ENCODE assay signal across 19 cellular contexts in the genomic region with DNA sequence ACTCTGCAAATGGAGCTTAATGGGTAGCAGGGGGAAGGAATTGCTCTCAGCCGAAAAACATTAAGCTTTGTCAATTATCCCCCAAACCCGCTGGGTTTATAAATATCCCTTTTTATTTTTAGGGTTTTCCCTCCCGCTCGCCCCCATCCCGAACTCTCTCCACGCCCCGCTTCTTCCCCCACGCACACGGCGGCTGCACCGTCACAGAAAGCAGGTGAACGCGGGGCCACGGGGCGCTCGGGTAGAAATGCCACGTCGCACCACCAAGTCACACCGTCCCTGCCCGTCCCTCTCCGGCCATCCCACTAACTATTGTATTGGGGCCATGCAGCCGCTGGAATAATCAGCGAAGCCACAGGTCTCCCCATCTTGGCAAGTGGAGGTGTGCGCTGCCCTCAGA.
"Had no signal": no experiment of that assay in that cellular context is flagged by ENCODE, and none has a peak within 500 bp of the region (broad histone marks: within the 10 kb centered on the region; RNA-seq: fewer than 3 reads in every experiment).

No MANE protein-coding gene starts in this region.

- H3K27ac ChIP-seq: cardiac muscle cell, hepatocyte, neutrophil, right atrium auricular region, tibial nerve, uterus had no signal

- H3K4me2 ChIP-seq: hepatocyte had no signal

- H3K9me3 Mint-ChIP-seq: activated CD4-positive, alpha-beta memory T cell treated with anti-CD3 and anti-CD28 coated beads for 36 hours; activated naive CD8-positive, alpha-beta T cell treated with anti-CD3 and anti-CD28 coated beads for 36 hours; activated T-helper 1 cell treated with anti-CD3 and anti-CD28 coated beads, Interleukin-12 subunit alpha, Interleukin-12 subunit beta, Interleukin-2, Interleukin-4 antibody, amounts not matched to agents 30 ng/mL and 10 ng/mL and 1 ng/mL, durations not matched to agents 14 hours and 24 hours and 36 hours; stimulated activated naive CD8-positive, alpha-beta T cell treated with anti-CD3 and anti-CD28 coated beads, Interleukin-15, Interleukin-2, amounts not matched to agents 100 ng/mL and 50 ng/mL, for 24 hours had no signal

- ATAC-seq: activated CD4-positive, alpha-beta T cell treated with anti-CD3 and anti-CD28 coated beads for 36 hours; left cardiac atrium had no signal

- H3K36me3 Mint-ChIP-seq: activated CD4-positive, alpha-beta memory T cell treated with anti-CD3 and anti-CD28 coated beads for 36 hours; activated naive CD8-positive, alpha-beta T cell treated with anti-CD3 and anti-CD28 coated beads for 36 hours had no signal

- H3K36me3 ChIP-seq: cardiac muscle cell, neutrophil, right atrium auricular region, tibial nerve, uterus had no signal

- H3K4me3 ChIP-seq: cardiac muscle cell, hepatocyte, lung, right atrium auricular region, tibial nerve, uterus had no signal

- H3K9me3 ChIP-seq: neutrophil, right atrium auricular region, tibial nerve, uterus had no signal

- H3K4me3 Mint-ChIP-seq: activated CD4-positive, alpha-beta memory T cell treated with anti-CD3 and anti-CD28 coated beads for 36 hours; activated CD4-positive, alpha-beta T cell treated with anti-CD3 and anti-CD28 coated beads for 36 hours; activated naive CD8-positive, alpha-beta T cell treated with anti-CD3 and anti-CD28 coated beads for 36 hours; activated T-helper 1 cell treated with anti-CD3 and anti-CD28 coated beads, Interleukin-12 subunit alpha, Interleukin-12 subunit beta, Interleukin-2, Interleukin-4 antibody, amounts not matched to agents 30 ng/mL and 10 ng/mL and 1 ng/mL, durations not matched to agents 14 hours and 24 hours and 36 hours; stimulated activated naive CD8-positive, alpha-beta T cell treated with anti-CD3 and anti-CD28 coated beads, Interleukin-15, Interleukin-2, amounts not matched to agents 100 ng/mL and 50 ng/mL, for 24 hours had no signal

- H3K27ac Mint-ChIP-seq: activated CD4-positive, alpha-beta memory T cell treated with anti-CD3 and anti-CD28 coated beads for 36 hours; activated CD4-positive, alpha-beta T cell treated with anti-CD3 and anti-CD28 coated beads for 36 hours; activated naive CD8-positive, alpha-beta T cell treated with anti-CD3 and anti-CD28 coated beads for 36 hours; activated T-helper 1 cell treated with anti-CD3 and anti-CD28 coated beads, Interleukin-12 subunit alpha, Interleukin-12 subunit beta, Interleukin-2, Interleukin-4 antibody, amounts not matched to agents 30 ng/mL and 10 ng/mL and 1 ng/mL, durations not matched to agents 14 hours and 24 hours and 36 hours; stimulated activated naive CD8-positive, alpha-beta T cell treated with anti-CD3 and anti-CD28 coated beads, Interleukin-15, Interleukin-2, amounts not matched to agents 100 ng/mL and 50 ng/mL, for 24 hours had no signal

- H2AFZ ChIP-seq: hepatocyte had no signal

- DNase-seq: activated CD4-positive, alpha-beta memory T cell treated with anti-CD3 and anti-CD28 coated beads for 36 hours; activated CD4-positive, alpha-beta T cell treated with anti-CD3 and anti-CD28 coated beads for 36 hours; activated gamma-delta T cell treated with Interleukin-2 at 50 U/mL for 16 hours; activated naive CD8-positive, alpha-beta T cell treated with anti-CD3 and anti-CD28 coated beads for 36 hours; activated T-cell treated with anti-CD3 and anti-CD28 coated beads for 4 hours; amniotic stem cell; left cardiac atrium; stimulated activated CD4-positive, alpha-beta T cell treated with anti-CD3 and anti-CD28 coated beads, Interleukin-12 subunit alpha, Interleukin-12 subunit beta, amount 100 ng/mL, for 4 hours; stimulated activated CD4-positive, alpha-beta T cell treated with anti-CD3 and anti-CD28 coated beads, Interleukin-1b, Interleukin-23, amount 100 ng/mL, for 48 hours; SW 1271; uterus had no signal

- H3K79me2 ChIP-seq: hepatocyte had no signal

- H3K27me3 ChIP-seq: cardiac muscle cell had no signal
